13 cellular contexts compared by ENCODE assay signal in genomic region chr9:124277420-124277819, GRCh38. TPM values are rescaled to one million over a fixed set of nuclear protein-coding genes. Genes with fewer than 3 reads are reported as not detected.
A peak's percentile ranks its signal among the peaks of the same experiment; 100 is the strongest.
DNase-seq lines count a peak whose midpoint lies in the region; ATAC-seq and TF ChIP-seq lines count a peak whose summit lies in the region.
"Had no signal": no experiment of that assay in that cellular context is flagged by ENCODE, and none has a peak within 500 bp of the region (broad histone marks: within the 10 kb centered on the region; RNA-seq: fewer than 3 reads in every experiment).

No MANE protein-coding gene starts in this region.

- no peak overlapping the region for H2BK12ac ChIP-seq in trophoblast cell (ENCODE audit: low read length)

- WGBS in esophagus squamous epithelium, 2 donors: 79 to 89% methylated on average over 17 of the region's 17 CpGs
- no CpG with 5 or more reads among the region's 17 CpGs for WGBS in trophoblast cell (ENCODE audit: extremely low coverage, insufficient coverage, insufficient read length)

- DNase-seq in A673 (ENCODE audit: low spot score) (no peak), RWPE1 (ENCODE audit: low spot score) (no peak), esophagus squamous epithelium (lab: John Stamatoyannopoulos, UW) (no peak), trophoblast cell (peak in 1 of 2 donors; percentile 57), NCI-H1048 (lab: John Stamatoyannopoulos, UW) (no peak)
- DNase-seq: GF-D8, Karpas-422, MM.1S, NCI-H2029, NCI-H2171 treated with DMSO at 0.1 percent for 48 hours had no signal

- H3K27me3 ChIP-seq in A673 (replicated peaks; ENCODE audit: insufficient read depth, low read depth, low read length, poor library complexity): no peaks in the 10 kb centered on the region
- H3K27me3 ChIP-seq in esophagus squamous epithelium: no peaks in the 10 kb centered on the region
- H3K27me3 ChIP-seq in trophoblast cell (ENCODE audit: insufficient read depth, low read length): no peaks in the 10 kb centered on the region

- H2BK5ac ChIP-seq in trophoblast cell (ENCODE audit: low read depth, low read length, poor library complexity): no peak overlapping the region

- no peak overlapping the region for H3K4me2 ChIP-seq in trophoblast cell (ENCODE audit: low read length)

- H3K9me3 ChIP-seq in A673 (ENCODE audit: low read depth, low read length, poor library complexity, severe bottlenecking) (no peaks in the 10 kb centered on the region), esophagus squamous epithelium (no peaks in the 10 kb centered on the region), trophoblast cell (ENCODE audit: insufficient read depth, low read depth, low read length) (peaks cover 2% of the 10 kb centered on the region)

- no peak overlapping the region for H2AFZ ChIP-seq in trophoblast cell (ENCODE audit: insufficient read depth, low read length, poor library complexity)

- H3K14ac ChIP-seq in trophoblast cell (ENCODE audit: low read length): no peak overlapping the region

- peaks cover 25% of the 10 kb centered on the region for H3K4me1 ChIP-seq in A673 (ENCODE audit: insufficient read depth, low read length, poor library complexity, severe bottlenecking)
- H3K4me1 ChIP-seq in esophagus squamous epithelium: peaks cover 5 to 71% (median 33%) of the 10 kb centered on the region in 3 donors
- H3K4me1 ChIP-seq in trophoblast cell (ENCODE audit: control insufficient read depth in 1 of 2, insufficient read depth in 2 of 2, low read length in 2 of 2): peaks cover 18 to 23% of the 10 kb centered on the region in 2 experiments

- H3K9ac ChIP-seq in trophoblast cell (ENCODE audit: low read length): no peak overlapping the region

- no peak overlapping the region for H3K23ac ChIP-seq in trophoblast cell (ENCODE audit: low read length)

- H4K91ac ChIP-seq in trophoblast cell (ENCODE audit: low read depth, low read length): no peak overlapping the region

- no peak overlapping the region for H4K12ac ChIP-seq in trophoblast cell (ENCODE audit: low read depth, low read length)

- TF ChIP-seq POLR2A in esophagus squamous epithelium (IDR thresholded peaks at IDR 0.05): no peak

- peaks cover 8% of the 10 kb centered on the region for H3K79me1 ChIP-seq in trophoblast cell (ENCODE audit: low read length)

- H3K27ac ChIP-seq in A673 (ENCODE audit: low read depth, low read length, poor library complexity, severe bottlenecking) (peak overlapping the region; percentile 24), RWPE1 (peak overlapping the region; percentile 99), esophagus squamous epithelium (peak overlapping the region in 3 of 4 donors; percentile 12 to 82 (median 33)), trophoblast cell (ENCODE audit: low read depth, low read length) (no peak overlapping the region)

- ATAC-seq in HG02884 (IDR thresholded peaks at IDR 0.05; ENCODE audit: unreplicated experiment) (no peak), HG03460 (IDR thresholded peaks at IDR 0.05; ENCODE audit: unreplicated experiment) (no peak), HG03025 (IDR thresholded peaks at IDR 0.05; ENCODE audit: low FRiP score, unreplicated experiment) (no peak)

- no peak overlapping the region for H4K8ac ChIP-seq in trophoblast cell (ENCODE audit: low read depth, low read length)

- no peak for TF ChIP-seq CTCF in A673 (conservative IDR thresholded peaks at IDR 0.05; ENCODE audit: low read depth, low read length)
- no peak for TF ChIP-seq CTCF in RWPE1 (conservative IDR thresholded peaks at IDR 0.05; ENCODE audit: low read depth)
- no peak for TF ChIP-seq CTCF in esophagus squamous epithelium (IDR thresholded peaks at IDR 0.05)

- intact Hi-C loops in A673 (cut with micrococcal nuclease; ENCODE audit: unreplicated experiment) (no loop called here), esophagus squamous epithelium (cut with DNase I) (no loop called here)

- H2BK120ac ChIP-seq in trophoblast cell (ENCODE audit: insufficient read depth, low read length, poor library complexity): no peak overlapping the region

- POLR2A ChIA-PET in A673 (lab: Charles Lee; ENCODE audit: low non-redundant PET): no interaction called here
- POLR2A ChIA-PET in RWPE1 (lab: Yijun Ruan, JAX; ENCODE audit: low non-redundant PET): no interaction called here

- peak overlapping the region; percentile 57 for H3K4ac ChIP-seq in trophoblast cell (ENCODE audit: low read depth, low read length)

- H3K4me3 ChIP-seq in A673 (ENCODE audit: low read depth, low read length, poor library complexity, severe bottlenecking): no peak overlapping the region
- no peak overlapping the region for H3K4me3 ChIP-seq in esophagus squamous epithelium
- H3K4me3 ChIP-seq in trophoblast cell (ENCODE audit: low read depth, low read length): no peak overlapping the region

- H3K79me2 ChIP-seq in trophoblast cell (ENCODE audit: control insufficient read depth, insufficient read depth, low read length, poor library complexity): peaks cover 16% of the 10 kb centered on the region

- no peak overlapping the region for H2AK5ac ChIP-seq in trophoblast cell (ENCODE audit: low read length)

- H3K36me3 ChIP-seq in A673 (ENCODE audit: insufficient read depth, low read length, poor library complexity, severe bottlenecking): no peaks in the 10 kb centered on the region
- no peaks in the 10 kb centered on the region for H3K36me3 ChIP-seq in esophagus squamous epithelium
- peaks cover 2 to 6% of the 10 kb centered on the region in 2 experiments for H3K36me3 ChIP-seq in trophoblast cell (ENCODE audit: control insufficient read depth in 1 of 2, insufficient read depth in 2 of 2, low read length in 2 of 2)

- CTCF ChIA-PET in A673 (lab: Charles Lee): no interaction called here
- CTCF ChIA-PET in RWPE1 (lab: Yijun Ruan, JAX): no interaction called here

- BruUV-seq in A673 (replicated peaks; lab: Mats Ljungman, UMichigan): no TSS peak

- peak overlapping the region; percentile 41 for H3K18ac ChIP-seq in trophoblast cell (ENCODE audit: low read length)

RNA-seq across cellular contexts. Expression of gene NEK6, which starts 19.7 kb away (rescaled TPM):
- total RNA-seq in A673 (2021): 23.3 and 35.9 TPM in 2 replicates
- 10 to 100 TPM in 2 of 4 donors, 1 to 10 TPM in 2; 2.0 to 15.3 (median 7.3) TPM for total RNA-seq in esophagus squamous epithelium
- 51.6 and 53.5 TPM in 2 replicates for polyA plus RNA-seq in trophoblast cell (2013)
